8 cellular contexts compared by ENCODE assay signal in genomic region chr19:40283414-40284250, GRCh38. TPM values are rescaled to one million over a fixed set of nuclear protein-coding genes. Genes with fewer than 3 reads are reported as not detected.
DNase-seq lines count a peak whose midpoint lies in the region; ATAC-seq and TF ChIP-seq lines count a peak whose summit lies in the region.

No MANE protein-coding gene starts in this region.

- peak overlapping the region; percentile 96 to 99 (median 98) for H3K27ac Mint-ChIP-seq in IgD-negative memory B cell
- peak overlapping the region; percentile 98 to 100 (median 100) for H3K27ac Mint-ChIP-seq in naive B cell

- DNase-seq in BE2C, result no peak
- peak; percentile 31 for DNase-seq in colonic mucosa
- DNase-seq in naive B cell, result no peak
- no peak for DNase-seq in ACHN
- no peak for DNase-seq in NCI-H2107 treated with DMSO at 0.1 percent for 48 hours (lab: John Stamatoyannopoulos, UW; ENCODE audit: unreplicated experiment)
- no peak for DNase-seq in SK-N-DZ (ENCODE audit: low spot score)

- H3K9me3 Mint-ChIP-seq in IgD-negative memory B cell, result no peaks in the 10 kb centered on the region
- no peaks in the 10 kb centered on the region for H3K9me3 Mint-ChIP-seq in naive B cell

- H3K9ac ChIP-seq in colonic mucosa (ENCODE audit: low read depth in 2 of 2, low read length in 2 of 2), result peak overlapping the region; percentile 13 to 98

- ATAC-seq in naive B cell (ENCODE audit: low read depth in 2 of 2) (no peak), GM19324 (IDR thresholded peaks at IDR 0.05; ENCODE audit: low FRiP score, unreplicated experiment) (no peak)

- peaks cover 2% of the 10 kb centered on the region for H3K36me3 Mint-ChIP-seq in IgD-negative memory B cell
- no peaks in the 10 kb centered on the region for H3K36me3 Mint-ChIP-seq in naive B cell

- H3K9me3 ChIP-seq in BE2C (no peaks in the 10 kb centered on the region), colonic mucosa (no peaks in the 10 kb centered on the region)

- H3K27ac ChIP-seq in colonic mucosa, result peak overlapping the region; percentile 79

- H3K4me1 Mint-ChIP-seq in IgD-negative memory B cell (peaks cover 27 to 51% (median 41%) of the 10 kb centered on the region in 3 donors), naive B cell (peaks cover 48 to 73% (median 68%) of the 10 kb centered on the region in 3 donors)

- intact Hi-C loops in colonic mucosa (cut with DNase I), result no loop called here

- in situ Hi-C loops in ACHN (cut with HindIII; ENCODE audit: low pct_ligation_motif_present, low pct_unique_long_range_greater_than_20kb, low sequenced_read_pairs), result no loop called here

- H3K4me3 Mint-ChIP-seq in IgD-negative memory B cell, result peak overlapping the region; percentile 92 to 96 (median 94)
- H3K4me3 Mint-ChIP-seq in naive B cell, result peak overlapping the region; percentile 78 to 99 (median 97)

- H3K27me3 ChIP-seq in BE2C (no peaks in the 10 kb centered on the region), colonic mucosa (no peaks in the 10 kb centered on the region)

- no peaks in the 10 kb centered on the region for H3K27me3 Mint-ChIP-seq in IgD-negative memory B cell
- H3K27me3 Mint-ChIP-seq in naive B cell, result no peaks in the 10 kb centered on the region

- peak overlapping the region; percentile 98 for H3K4me3 ChIP-seq in BE2C (ENCODE audit: low read depth, low read length)
- H3K4me3 ChIP-seq in colonic mucosa, result peak overlapping the region; percentile 86

- H3K36me3 ChIP-seq in BE2C, result no peaks in the 10 kb centered on the region; the same call in none of the 2 replicates
- no peaks in the 10 kb centered on the region for H3K36me3 ChIP-seq in colonic mucosa

- H3K4me1 ChIP-seq in BE2C (peaks cover 3% of the 10 kb centered on the region; the same call in 1 of the 2 replicates), colonic mucosa (peaks cover 19% of the 10 kb centered on the region)

- 0 out of 2 replicates have a peak, but pooled peaks have one; percentile 1 for TF ChIP-seq CTCF in BE2C (IDR thresholded peaks at IDR 0.05; ENCODE audit: low read depth, low read length)
- no peak for TF ChIP-seq CTCF in colonic mucosa (IDR thresholded peaks at IDR 0.05)

RNA-seq across cellular contexts. Expression of gene AKT2, which starts 1.5 kb away (rescaled TPM):
- 226 TPM for polyA plus RNA-seq in BE2C (2012; ENCODE audit: insufficient read depth, insufficient read length, low read depth)
- polyA plus RNA-seq in IgD-negative memory B cell (28.1 TPM), naive B cell (ENCODE audit: low read depth in 6 of 6) (10 to 100 TPM; 24.2 to 34.3 (median 30.8) TPM)
- 100 to 1,000 TPM in 1 of 2 donors, 10 to 100 TPM in 1; 95.4 to 119 TPM for total RNA-seq in colonic mucosa
- polyA plus RNA-seq in SK-N-DZ (2014; cell fraction: cytosol; rRNA removed), result 123 and 134 TPM in 2 replicates
- polyA plus RNA-seq in SK-N-DZ (2014; cell fraction: nucleus; rRNA removed), result 382 and 407 TPM in 2 replicates

RNA-seq across cellular contexts. Expression of gene CCNP, which starts 57.1 kb away (rescaled TPM):
- polyA plus RNA-seq in BE2C (2012; ENCODE audit: insufficient read depth, insufficient read length, low read depth), result 1.4 TPM
- not detected for polyA plus RNA-seq in IgD-negative memory B cell
- under 1 TPM; 0.50 to 0.64 TPM for total RNA-seq in colonic mucosa
- polyA plus RNA-seq in naive B cell (ENCODE audit: low read depth in 6 of 6), result not detected
- 0.12 TPM in 1 of 2 replicates, not detected in the other for polyA plus RNA-seq in SK-N-DZ (2014; cell fraction: cytosol; rRNA removed)
- polyA plus RNA-seq in SK-N-DZ (2014; cell fraction: nucleus; rRNA removed), result 1.8 TPM in 1 of 2 replicates, not detected in the other
